19 cellular contexts compared by ENCODE assay signal in the genomic region with DNA sequence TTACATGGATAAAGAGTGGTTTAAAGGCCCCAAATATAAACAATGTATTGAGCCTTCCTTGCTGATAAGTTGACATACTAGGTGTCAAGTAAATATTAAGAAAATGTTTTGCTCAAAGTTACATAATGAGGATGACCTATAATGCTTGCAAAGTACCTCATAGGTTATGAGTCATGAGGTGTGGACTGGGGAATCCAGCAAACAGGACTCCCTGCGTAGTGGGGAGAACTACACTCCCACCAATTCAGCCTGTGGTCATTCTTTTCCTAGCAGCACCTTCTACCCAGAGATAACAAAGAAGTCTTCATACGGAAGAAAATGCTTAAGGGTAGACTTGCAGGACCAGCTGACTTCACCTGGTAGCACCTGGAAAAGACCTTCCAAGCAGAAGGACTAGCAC.
"Had no signal": no experiment of that assay in that cellular context is flagged by ENCODE, and none has a peak within 500 bp of the region (broad histone marks: within the 10 kb centered on the region; RNA-seq: fewer than 3 reads in every experiment).

No MANE protein-coding gene starts in this region.

- FAIRE-seq: endothelial cell of umbilical vein had no signal

- DNase-seq: activated CD4-positive, alpha-beta T cell treated with anti-CD3 and anti-CD28 coated beads for 1 hour; activated CD8-positive, alpha-beta memory T cell treated with anti-CD3 and anti-CD28 coated beads for 24 hours; activated CD8-positive, alpha-beta memory T cell treated with anti-CD3 and anti-CD28 coated beads, Interleukin-2, amount 50 U/mL, for 48 hours; activated effector memory CD4-positive, alpha-beta T cell treated with anti-CD3 and anti-CD28 coated beads, Interleukin-2, amount 50 U/mL, for 16 hours; activated naive CD4-positive, alpha-beta T cell treated with anti-CD3 and anti-CD28 coated beads, Interleukin-2, amount 50 U/mL, for 16 hours; activated T-cell treated with anti-CD3 and anti-CD28 coated beads, Interleukin-2, amount 50 U/mL, for 72 hours; aorta; dermis blood vessel endothelial cell; effector memory CD4-positive, alpha-beta T cell; naive thymus-derived CD8-positive, alpha-beta T cell; ovary; stimulated activated CD4-positive, alpha-beta T cell treated with anti-CD3 and anti-CD28 coated beads, Interleukin-4, amount 100 ng/mL, for 1 hour; stomach; trophoblast cell; WERI-Rb-1 had no signal

- H3K4me1 ChIP-seq: stomach had no signal

- ATAC-seq: activated T-cell treated with anti-CD3 and anti-CD28 coated beads, Interleukin-2, amount 50 U/mL, for 72 hours; naive thymus-derived CD8-positive, alpha-beta T cell; sciatic nerve; stimulated activated effector memory CD8-positive, alpha-beta T cell treated with anti-CD3 and anti-CD28 coated beads, Interleukin-12 subunit alpha, Interleukin-12 subunit beta, amount 100 ng/mL, for 72 hours had no signal

- H3K4me3 ChIP-seq: ovary, smooth muscle cell, stomach had no signal

- H3K27ac ChIP-seq: ovary, stomach, WERI-Rb-1 had no signal

- H3K4me2 ChIP-seq: smooth muscle cell had no signal

- H3K36me3 ChIP-seq: ovary, stomach, WERI-Rb-1 had no signal

- H3K9me3 ChIP-seq: ovary, stomach had no signal

- H3K27me3 ChIP-seq: ovary, stomach had no signal
